Comparison of ENCODE assay signal across 10 cellular contexts in genomic region chr13:52600666-52601065, GRCh38. TPM values are rescaled to one million over a fixed set of nuclear protein-coding genes. Genes with fewer than 3 reads are reported as not detected.
DNase-seq lines count a peak whose midpoint lies in the region; ATAC-seq and TF ChIP-seq lines count a peak whose summit lies in the region.
"Had no signal": no experiment of that assay in that cellular context is flagged by ENCODE, and none has a peak within 500 bp of the region (broad histone marks: within the 10 kb centered on the region; RNA-seq: fewer than 3 reads in every experiment).

No MANE protein-coding gene starts in this region.

- H3K27me3 ChIP-seq in esophagus squamous epithelium (no peaks in the 10 kb centered on the region), psoas muscle (ENCODE audit: insufficient read depth in 3 of 3, low read length in 2 of 3) (peaks cover 0 to 11% (median 7%) of the 10 kb centered on the region in 3 donors)

- H3K36me3 ChIP-seq in esophagus squamous epithelium: no peaks in the 10 kb centered on the region
- no peaks in the 10 kb centered on the region for H3K36me3 ChIP-seq in psoas muscle (ENCODE audit: insufficient read depth in 1 of 2, low read depth in 1 of 2)

- CTCF ChIA-PET in RWPE1 (lab: Yijun Ruan, JAX): interaction anchor here (0.6 to 1.0 kb wide), 2 partner anchors 31 to 245 kb away, joined by 3 to 4 read pairs; no protein-coding TSS in a partner anchor

- H3K4me3 ChIP-seq in GM08714 (ENCODE audit: low read length): peak overlapping the region; percentile 55; the same call in 1 of the 2 replicates
- H3K4me3 ChIP-seq in esophagus squamous epithelium: peak overlapping the region; percentile 61 to 81 (median 68)
- peak overlapping the region; percentile 75 for H3K4me3 ChIP-seq in psoas muscle
- H3K4me3 ChIP-seq: K562 had no signal

- WGBS in esophagus squamous epithelium, 2 donors: 24 to 35% methylated on average over 3 of the region's 3 CpGs
- WGBS in psoas muscle, 3 donors: 71 to 77% (median 76%) methylated on average over 3 of the region's 3 CpGs

- ATAC-seq in psoas muscle: no peak
- no peak for ATAC-seq in HG03159 (IDR thresholded peaks at IDR 0.05; ENCODE audit: unreplicated experiment)
- no peak for ATAC-seq in GM19395 (IDR thresholded peaks at IDR 0.05; ENCODE audit: unreplicated experiment)
- ATAC-seq: K562 had no signal

- DNase-seq in RWPE1 (ENCODE audit: low spot score) (no peak), esophagus squamous epithelium (lab: John Stamatoyannopoulos, UW) (no peak), psoas muscle (no peak), NCI-H2029 (lab: John Stamatoyannopoulos, UW) (no peak), iPS-NIHi11 (ENCODE audit: low spot score) (no peak)

- intact Hi-C loops in esophagus squamous epithelium (cut with DNase I) (no loop called here), psoas muscle (cut with DNase I) (no loop called here)

- no peak for TF ChIP-seq POLR2A in esophagus squamous epithelium (IDR thresholded peaks at IDR 0.05)

- TF ChIP-seq CTCF in RWPE1 (conservative IDR thresholded peaks at IDR 0.05; ENCODE audit: low read depth): no peak
- TF ChIP-seq CTCF in esophagus squamous epithelium (IDR thresholded peaks at IDR 0.05): no peak
- TF ChIP-seq CTCF in psoas muscle (IDR thresholded peaks at IDR 0.05): no peak

- peak overlapping the region; percentile 99 for H3K27ac ChIP-seq in RWPE1
- peak overlapping the region; percentile 78 to 87 (median 83) for H3K27ac ChIP-seq in esophagus squamous epithelium
- H3K27ac ChIP-seq in psoas muscle: peak overlapping the region; percentile 56
- H3K27ac ChIP-seq: VCaP had no signal

- peaks cover 11 to 25% (median 11%) of the 10 kb centered on the region in 3 donors for H3K4me1 ChIP-seq in esophagus squamous epithelium
- no peaks in the 10 kb centered on the region for H3K4me1 ChIP-seq in psoas muscle

- POLR2A ChIA-PET in RWPE1 (lab: Yijun Ruan, JAX; ENCODE audit: low non-redundant PET): no interaction called here

- H3K9me3 ChIP-seq in esophagus squamous epithelium: no peaks in the 10 kb centered on the region
- H3K9me3 ChIP-seq in psoas muscle: no peaks in the 10 kb centered on the region

RNA-seq across cellular contexts. Expression of gene HNRNPA1L2, which starts 41.6 kb away (rescaled TPM):
- total RNA-seq in esophagus squamous epithelium (1 to 10 TPM; 1.9 to 6.9 (median 2.3) TPM), psoas muscle (1 to 10 TPM; 2.0 to 3.5 (median 2.7) TPM)
- polyA plus RNA-seq in psoas muscle: 1 to 10 TPM; 1.9 to 4.0 (median 2.8) TPM

RNA-seq across cellular contexts. Expression of gene SUGT1, which starts 52.0 kb away (rescaled TPM):
- total RNA-seq in esophagus squamous epithelium (10 to 100 TPM; 22.1 to 35.8 (median 30.7) TPM), psoas muscle (10 to 100 TPM; 39.4 to 49.4 (median 42.0) TPM)
- polyA plus RNA-seq in psoas muscle: 10 to 100 TPM; 36.3 to 92.1 (median 55.6) TPM
